In the genomic region with DNA sequence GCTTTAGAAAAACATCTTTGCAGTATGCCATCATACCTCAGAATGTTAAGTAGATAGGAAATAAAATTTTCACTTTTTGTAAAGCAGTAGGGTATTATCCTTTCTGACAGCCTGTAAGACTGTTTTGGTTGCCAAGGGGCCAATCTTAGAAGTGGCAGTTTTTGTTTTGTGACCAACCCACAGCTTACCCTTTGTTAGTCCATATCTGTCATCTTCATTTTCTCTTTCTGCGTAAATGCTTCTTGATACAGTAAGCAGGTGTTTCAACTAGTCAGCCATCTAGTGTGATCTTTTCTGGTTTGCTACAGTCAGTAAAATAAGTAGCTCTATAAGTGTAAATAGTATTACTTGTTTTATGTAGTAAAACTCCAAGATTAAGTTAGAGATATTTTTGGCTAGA, we compare ENCODE assay signal across 27 cellular contexts.
"Had no signal": no experiment of that assay in that cellular context is flagged by ENCODE, and none has a peak within 500 bp of the region (broad histone marks: within the 10 kb centered on the region; RNA-seq: fewer than 3 reads in every experiment).

No MANE protein-coding gene starts in this region.

- H3K4me3 Mint-ChIP-seq: activated CD4-positive, alpha-beta T cell treated with anti-CD3 and anti-CD28 coated beads, Interleukin-2, amount 10 ng/mL, durations not matched to agents 7 days and 5 days; activated naive CD4-positive, alpha-beta T cell treated with anti-CD3 and anti-CD28 coated beads, Interleukin-2, amount 10 ng/mL, durations not matched to agents 7 days and 5 days; effector memory CD8-positive, alpha-beta T cell; stimulated activated memory B cell treated with anti-CD40 and anti-IgM and Interleukin-4, amounts not matched to agents 10 μg/mL and 1 μg/mL and 100 μg/mL, for 72 hours; stimulated activated naive CD8-positive, alpha-beta T cell treated with anti-CD3 and anti-CD28 coated beads, Interleukin-15, amount 100 ng/mL, for 72 hours; T-helper 17 cell had no signal

- H3K4me3 ChIP-seq: gastrocnemius medialis, left lung, lung, mucosa of descending colon, pancreas, prostate gland, sigmoid colon, smooth muscle cell, suprapubic skin, tibial artery, upper lobe of right lung had no signal

- H3K27me3 ChIP-seq: gastrocnemius medialis, left lung, pancreas, sigmoid colon, suprapubic skin, tibial artery, upper lobe of right lung had no signal

- ATAC-seq: effector memory CD8-positive, alpha-beta T cell; gastrocnemius medialis; left lung; mucosa of descending colon; pancreas; stimulated activated memory B cell treated with anti-CD40 and anti-IgM and Interleukin-4, amounts not matched to agents 10 μg/mL and 1 μg/mL and 100 μg/mL, for 72 hours; stimulated activated naive CD8-positive, alpha-beta T cell treated with anti-CD3 and anti-CD28 coated beads, Interleukin-15, amount 100 ng/mL, for 72 hours; T-helper 17 cell; upper lobe of right lung had no signal

- H3K36me3 ChIP-seq: gastrocnemius medialis, left lung, pancreas, prostate gland, sigmoid colon, suprapubic skin, tibial artery, upper lobe of right lung, WERI-Rb-1 had no signal

- H3K4me2 ChIP-seq: smooth muscle cell had no signal

- DNase-seq: activated CD4-positive, alpha-beta T cell treated with anti-CD3 and anti-CD28 coated beads, Interleukin-2, amount 10 ng/mL, durations not matched to agents 7 days and 5 days; activated gamma-delta T cell; activated naive CD4-positive, alpha-beta T cell treated with anti-CD3 and anti-CD28 coated beads, Interleukin-2, amount 10 ng/mL, durations not matched to agents 7 days and 5 days; amygdala; caudate nucleus; cortex of kidney; effector memory CD8-positive, alpha-beta T cell; gastrocnemius medialis; glutamatergic neuron; left lung; mucosa of descending colon; pancreas; sigmoid colon; stimulated activated CD4-positive, alpha-beta T cell treated with anti-CD3 and anti-CD28 coated beads, Interleukin-1b, Interleukin-23, amount 100 ng/mL, for 48 hours; stimulated activated CD4-positive, alpha-beta T cell treated with anti-CD3 and anti-CD28 coated beads, Interleukin-4, amount 100 ng/mL, for 4 hours; stimulated activated CD8-positive, alpha-beta memory T cell treated with anti-CD3 and anti-CD28 coated beads, Interleukin-4, amount 100 ng/mL, for 48 hours; stimulated activated naive CD8-positive, alpha-beta T cell treated with anti-CD3 and anti-CD28 coated beads, Interleukin-15, amount 100 ng/mL, for 72 hours; T-helper 17 cell; T1000; tibial artery; upper lobe of right lung; WERI-Rb-1 had no signal

- FAIRE-seq: pancreas had no signal

- H3K4me1 ChIP-seq: prostate gland had no signal

- H3K9me3 ChIP-seq: gastrocnemius medialis, left lung, mucosa of descending colon, pancreas, prostate gland, sigmoid colon, suprapubic skin, tibial artery, upper lobe of right lung had no signal

- H3K27me3 Mint-ChIP-seq: activated CD4-positive, alpha-beta T cell treated with anti-CD3 and anti-CD28 coated beads, Interleukin-2, amount 10 ng/mL, durations not matched to agents 7 days and 5 days; activated naive CD4-positive, alpha-beta T cell treated with anti-CD3 and anti-CD28 coated beads, Interleukin-2, amount 10 ng/mL, durations not matched to agents 7 days and 5 days; effector memory CD8-positive, alpha-beta T cell; stimulated activated memory B cell treated with anti-CD40 and anti-IgM and Interleukin-4, amounts not matched to agents 10 μg/mL and 1 μg/mL and 100 μg/mL, for 72 hours; stimulated activated naive CD8-positive, alpha-beta T cell treated with anti-CD3 and anti-CD28 coated beads, Interleukin-15, amount 100 ng/mL, for 72 hours; T-helper 17 cell had no signal

- H3K9me3 Mint-ChIP-seq: effector memory CD8-positive, alpha-beta T cell; stimulated activated memory B cell treated with anti-CD40 and anti-IgM and Interleukin-4, amounts not matched to agents 10 μg/mL and 1 μg/mL and 100 μg/mL, for 72 hours; stimulated activated naive CD8-positive, alpha-beta T cell treated with anti-CD3 and anti-CD28 coated beads, Interleukin-15, amount 100 ng/mL, for 72 hours had no signal

- H3K27ac ChIP-seq: left lung, pancreas, prostate gland, sigmoid colon, suprapubic skin, tibial artery, upper lobe of right lung, WERI-Rb-1 had no signal

- H3K27ac Mint-ChIP-seq: activated CD4-positive, alpha-beta T cell treated with anti-CD3 and anti-CD28 coated beads, Interleukin-2, amount 10 ng/mL, durations not matched to agents 7 days and 5 days; activated naive CD4-positive, alpha-beta T cell treated with anti-CD3 and anti-CD28 coated beads, Interleukin-2, amount 10 ng/mL, durations not matched to agents 7 days and 5 days; effector memory CD8-positive, alpha-beta T cell; stimulated activated memory B cell treated with anti-CD40 and anti-IgM and Interleukin-4, amounts not matched to agents 10 μg/mL and 1 μg/mL and 100 μg/mL, for 72 hours; stimulated activated naive CD8-positive, alpha-beta T cell treated with anti-CD3 and anti-CD28 coated beads, Interleukin-15, amount 100 ng/mL, for 72 hours; T-helper 17 cell had no signal
